15 cellular contexts compared by ENCODE assay signal in the genomic region with DNA sequence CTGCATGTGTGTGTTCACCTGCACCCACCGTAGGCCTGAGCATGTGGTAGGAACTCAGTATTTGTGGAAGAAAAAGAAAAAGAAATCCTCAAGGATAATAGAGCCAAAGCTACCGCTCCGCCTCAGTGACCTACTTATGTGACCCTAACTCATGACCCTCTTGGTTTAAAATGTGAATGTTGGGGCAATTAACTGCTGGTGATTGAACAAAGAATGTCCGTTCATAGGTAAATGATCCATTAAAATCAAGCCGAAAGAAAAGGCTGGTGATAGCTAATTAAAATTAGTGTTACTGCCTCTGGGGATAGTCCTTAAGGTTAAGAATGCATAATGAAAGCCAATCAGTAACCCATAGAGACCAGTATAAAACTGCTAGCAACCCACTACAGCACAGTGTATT.
DNase-seq lines count a peak whose midpoint lies in the region; ATAC-seq, FAIRE-seq and TF ChIP-seq lines count a peak whose summit lies in the region.
"Had no signal": no experiment of that assay in that cellular context is flagged by ENCODE, and none has a peak within 500 bp of the region (broad histone marks: within the 10 kb centered on the region; RNA-seq: fewer than 3 reads in every experiment).

No MANE protein-coding gene starts in this region.

- H3K4ac ChIP-seq in H9 (ENCODE audit: low read depth, low read length): no peak overlapping the region

- H3K36me3 Mint-ChIP-seq in activated T-cell treated with anti-CD3 and anti-CD28 coated beads, Interleukin-2, amount 50 U/mL, for 24 hours (ENCODE audit: low read depth): peaks cover 53% of the 10 kb centered on the region
- peaks cover 0 to 2% (median 0%) of the 10 kb centered on the region in 3 experiments; a peak in 2 of 7 replicates for H3K36me3 Mint-ChIP-seq in H9 (ENCODE audit: insufficient read depth in 1 of 3, low read depth in 3 of 3)

- no peak overlapping the region for H3K4me2 ChIP-seq in H9 (ENCODE audit: insufficient read depth, insufficient read length, low read length)

- no peaks in the 10 kb centered on the region for H3K79me2 ChIP-seq in H9 (ENCODE audit: insufficient read depth, low read length)

- H3K4me3 Mint-ChIP-seq in activated T-cell treated with anti-CD3 and anti-CD28 coated beads, Interleukin-2, amount 50 U/mL, for 24 hours: no peak overlapping the region
- H3K4me3 Mint-ChIP-seq in H9: no peak overlapping the region

- no peak overlapping the region for H3K14ac ChIP-seq in H9 (ENCODE audit: insufficient read depth, low read length)

- no peak overlapping the region for H3K23ac ChIP-seq in H9 (ENCODE audit: insufficient read length, low read depth, low read length)

- H4K91ac ChIP-seq in H9 (ENCODE audit: insufficient read length, low read depth, low read length): no peak overlapping the region

- H3K27ac Mint-ChIP-seq in activated T-cell treated with anti-CD3 and anti-CD28 coated beads, Interleukin-2, amount 50 U/mL, for 24 hours: peak overlapping the region; percentile 31
- peak overlapping the region in 2 of 3 experiments; percentile 6 to 63; a peak in 2 of 7 replicates for H3K27ac Mint-ChIP-seq in H9

- no peak for DNase-seq in activated T-cell treated with anti-CD3 and anti-CD28 coated beads, Interleukin-2, amount 50 U/mL, for 24 hours
- DNase-seq in activated T-cell treated with anti-CD3 and anti-CD28 coated beads, Interleukin-2, amount 50 U/mL, for 1 hour: no peak
- DNase-seq in H9 (no peak), bronchial epithelial cell (ENCODE audit: low read depth) (no peak), left kidney (ENCODE audit: low read depth, low spot score) (peak; percentile 18), OCI-M2 (lab: John Stamatoyannopoulos, UW; ENCODE audit: unreplicated experiment) (no peak), germinal center (ENCODE audit: low spot score) (no peak)
- DNase-seq: 8988T, DMS 273 treated with DMSO at 0.1 percent for 48 hours, GOT3, NCI-H774, Right ventricle myocardium superior had no signal

- no peak overlapping the region for H2AFZ ChIP-seq in H9 (ENCODE audit: low read length)

- no peak overlapping the region for H2BK15ac ChIP-seq in H9 (ENCODE audit: low read depth, low read length)

- no peak overlapping the region for H2BK120ac ChIP-seq in H9 (ENCODE audit: low read depth, low read length, poor library complexity, severe bottlenecking)

- no peak overlapping the region for H4K8ac ChIP-seq in H9 (replicated peaks; ENCODE audit: insufficient read length, low read depth, low read length)

- ATAC-seq in GM21390 (IDR thresholded peaks at IDR 0.05; ENCODE audit: unreplicated experiment): no peak

- no peak overlapping the region for H2BK20ac ChIP-seq in H9 (ENCODE audit: low read depth, low read length, poor library complexity, severe bottlenecking)

- H3K4me3 ChIP-seq in bronchial epithelial cell (ENCODE audit: low read depth, low read length): no peak overlapping the region
- H3K4me3 ChIP-seq: BLaER1 had no signal

- H3K36me3 ChIP-seq in bronchial epithelial cell (ENCODE audit: control insufficient read depth, insufficient read depth, low read length): no peaks in the 10 kb centered on the region

- no peaks in the 10 kb centered on the region for H4K20me1 ChIP-seq in H9 (ENCODE audit: control insufficient read depth, insufficient read depth, insufficient read length)

- no peaks in the 10 kb centered on the region for H3K27me3 Mint-ChIP-seq in activated T-cell treated with anti-CD3 and anti-CD28 coated beads, Interleukin-2, amount 50 U/mL, for 24 hours
- peaks cover 3% of the 10 kb centered on the region; the same call in 1 of the 2 replicates for H3K27me3 Mint-ChIP-seq in H9 (ENCODE audit: low read depth)

- H3K27ac ChIP-seq in H9 (ENCODE audit: insufficient read length, low read depth, low read length): no peak overlapping the region
- H3K27ac ChIP-seq: BLaER1 had no signal

- H3K18ac ChIP-seq in H9 (ENCODE audit: insufficient read length, low read depth, low read length): no peak overlapping the region

- no peaks in the 10 kb centered on the region for H3K4me1 ChIP-seq in H9 (ENCODE audit: insufficient read depth, low read length)

- H2AK5ac ChIP-seq in H9 (ENCODE audit: insufficient read length, low read length): no peak overlapping the region

- H3K79me1 ChIP-seq in H9 (ENCODE audit: insufficient read depth, low read depth, low read length, poor library complexity, severe bottlenecking): no peaks in the 10 kb centered on the region

- H2BK5ac ChIP-seq in H9 (ENCODE audit: insufficient read length, low read length): no peak overlapping the region

- H3K23me2 ChIP-seq in H9 (ENCODE audit: insufficient read length, low read depth, low read length, poor library complexity, severe bottlenecking): no peaks in the 10 kb centered on the region

- no peak overlapping the region for H3T11ph ChIP-seq in H9 (ENCODE audit: low read length)

- no peaks in the 10 kb centered on the region for H3K27me3 ChIP-seq in H9 (ENCODE audit: insufficient read depth, low read length)
- H3K27me3 ChIP-seq in bronchial epithelial cell (ENCODE audit: control insufficient read depth, insufficient read depth, low read length): no peaks in the 10 kb centered on the region
- H3K27me3 ChIP-seq: BLaER1 had no signal

- no peak overlapping the region for H4K5ac ChIP-seq in H9 (ENCODE audit: insufficient read length, low read depth, low read length)

- FAIRE-seq in bronchial epithelial cell (lab: Jason Lieb, UNC): peak; percentile 47
- FAIRE-seq: RCC 7860 had no signal

- no peaks in the 10 kb centered on the region for H3K9me3 Mint-ChIP-seq in activated T-cell treated with anti-CD3 and anti-CD28 coated beads, Interleukin-2, amount 50 U/mL, for 24 hours
- no peaks in the 10 kb centered on the region for H3K9me3 Mint-ChIP-seq in H9

- H3K9ac ChIP-seq in H9 (ENCODE audit: extremely low read depth, insufficient read length, low read length): no peak overlapping the region
- H3K9ac ChIP-seq: BLaER1 had no signal

- no peaks in the 10 kb centered on the region for H3K9me3 ChIP-seq in H9 (ENCODE audit: control insufficient read depth, low read depth, low read length)
- H3K9me3 ChIP-seq: BLaER1 had no signal

- no CpG with 5 or more reads among the region's 5 CpGs for WGBS in H9 (ENCODE audit: extremely low coverage, insufficient read length, low lambda C conversion rate)

- H2BK12ac ChIP-seq in H9 (ENCODE audit: insufficient read length, low read depth, low read length): no peak overlapping the region

- TF ChIP-seq CTCF in H9 (conservative IDR thresholded peaks at IDR 0.05) (no peak), bronchial epithelial cell (IDR thresholded peaks at IDR 0.05; ENCODE audit: insufficient read depth, low read length, severe bottlenecking) (no peak)

- no peak overlapping the region for H3K56ac ChIP-seq in H9 (ENCODE audit: insufficient read length, low read depth, low read length)

- H3K4me1 Mint-ChIP-seq in activated T-cell treated with anti-CD3 and anti-CD28 coated beads, Interleukin-2, amount 50 U/mL, for 24 hours (ENCODE audit: low read depth): peaks cover 53% of the 10 kb centered on the region
- H3K4me1 Mint-ChIP-seq in H9: peaks cover 21 to 22% of the 10 kb centered on the region in 2 experiments
